8 cellular contexts compared by ENCODE assay signal in genomic region chr19:41537789-41538188, GRCh38. TPM values are rescaled to one million over a fixed set of nuclear protein-coding genes. Genes with fewer than 3 reads are reported as not detected.
A peak's percentile ranks its signal among the peaks of the same experiment; 100 is the strongest.
DNase-seq lines count a peak whose midpoint lies in the region; ATAC-seq and TF ChIP-seq lines count a peak whose summit lies in the region.

No MANE protein-coding gene starts in this region.

- no peak overlapping the region for H3K4me3 ChIP-seq in OCI-LY7 (ENCODE audit: low read depth, low read length, poor library complexity, severe bottlenecking)
- no peak overlapping the region for H3K4me3 ChIP-seq in epithelial cell of proximal tubule (ENCODE audit: low read depth, low read length)
- no peak overlapping the region for H3K4me3 ChIP-seq in upper lobe of left lung
- no peak overlapping the region for H3K4me3 ChIP-seq in WERI-Rb-1 (ENCODE audit: low read depth, low read length)

- no peak for TF ChIP-seq EP300 in upper lobe of left lung (IDR thresholded peaks at IDR 0.05)

- peaks cover 67% of the 10 kb centered on the region for H3K4me1 ChIP-seq in OCI-LY7 (ENCODE audit: insufficient read depth, low read length, poor library complexity, severe bottlenecking)
- peaks cover 0 to 18% (median 17%) of the 10 kb centered on the region in 4 donors for H3K4me1 ChIP-seq in upper lobe of left lung

- 0 out of 2 replicates have a peak overlapping the region, but pooled peaks have one; percentile 4 for H3K4me2 ChIP-seq in OCI-LY7 (ENCODE audit: low read length)

- peaks cover 22% of the 10 kb centered on the region for H3K36me3 ChIP-seq in OCI-LY7 (ENCODE audit: insufficient read depth, low read length)
- H3K36me3 ChIP-seq in upper lobe of left lung = no peaks in the 10 kb centered on the region
- no peaks in the 10 kb centered on the region for H3K36me3 ChIP-seq in WERI-Rb-1

- H3K9me3 ChIP-seq in OCI-LY7 (ENCODE audit: low read length) = peaks cover 9% of the 10 kb centered on the region; the same call in 1 of the 2 replicates
- no peaks in the 10 kb centered on the region for H3K9me3 ChIP-seq in upper lobe of left lung
- peaks cover 3% of the 10 kb centered on the region for H3K9me3 ChIP-seq in WERI-Rb-1 (ENCODE audit: severe bottlenecking)

- peak; percentile 85 for TF ChIP-seq CTCF in OCI-LY7 (conservative IDR thresholded peaks at IDR 0.05; ENCODE audit: low read length)
- peak; percentile 65 for TF ChIP-seq CTCF in epithelial cell of proximal tubule (conservative IDR thresholded peaks at IDR 0.05; ENCODE audit: low read depth, low read length)
- peak; percentile 49 to 70 (median 59) for TF ChIP-seq CTCF in upper lobe of left lung (IDR thresholded peaks at IDR 0.05)
- TF ChIP-seq CTCF in WERI-Rb-1 (IDR thresholded peaks at IDR 0.05; ENCODE audit: low read depth, low read length) = no peak

- no TSS peak for BruUV-seq in OCI-LY7 (replicated peaks; lab: Mats Ljungman, UMichigan)

- intact Hi-C loops in OCI-LY7 (cut with micrococcal nuclease; ENCODE audit: unreplicated experiment) (loop anchor here (1.0 kb wide), 1 partner anchor 88 kb away; no protein-coding TSS in a partner anchor), head of caudate nucleus (cut with DNase I) (no loop called here)

- no peaks in the 10 kb centered on the region for H4K20me1 ChIP-seq in OCI-LY7 (ENCODE audit: insufficient read depth, low read length)

- ATAC-seq in upper lobe of left lung (ENCODE audit: low FRiP score in 2 of 2) = no peak
- ATAC-seq in HG03457 (IDR thresholded peaks at IDR 0.05; ENCODE audit: unreplicated experiment) = no peak

- H3K27ac ChIP-seq in OCI-LY7 (ENCODE audit: low read depth, low read length, poor library complexity, severe bottlenecking) (no peak overlapping the region), upper lobe of left lung (no peak overlapping the region), WERI-Rb-1 (no peak overlapping the region)

- TF ChIP-seq POLR2A in upper lobe of left lung (IDR thresholded peaks at IDR 0.05) = no peak

- H2AFZ ChIP-seq in OCI-LY7 (ENCODE audit: low read length) = no peak overlapping the region

- peaks cover 21% of the 10 kb centered on the region for H3K79me2 ChIP-seq in OCI-LY7 (ENCODE audit: insufficient read depth, low read depth, low read length)

- H3K27me3 ChIP-seq in upper lobe of left lung = no peaks in the 10 kb centered on the region
- H3K27me3 ChIP-seq in WERI-Rb-1 (ENCODE audit: insufficient read depth, low read depth, severe bottlenecking) = no peaks in the 10 kb centered on the region

- peak; percentile 57 for DNase-seq in stimulated activated CD4-positive, alpha-beta T cell treated with anti-CD3 and anti-CD28 coated beads, Interleukin-15, amount 100 ng/mL, for 24 hours
- DNase-seq in stimulated activated CD4-positive, alpha-beta T cell treated with anti-CD3 and anti-CD28 coated beads, Interleukin-1b, Interleukin-23, amount 100 ng/mL, for 48 hours = no peak
- DNase-seq in OCI-LY7 (ENCODE audit: low spot score) (peak; percentile 48), epithelial cell of proximal tubule (ENCODE audit: low read depth) (no peak), upper lobe of left lung (no peak), head of caudate nucleus (no peak), WERI-Rb-1 (no peak)

- no peaks in the 10 kb centered on the region for H3K9me2 ChIP-seq in OCI-LY7 (ENCODE audit: insufficient read depth, low read length)

- CTCF ChIA-PET in OCI-LY7 (lab: Charles Lee; ENCODE audit: unreplicated experiment) = no interaction called here

- WGBS in upper lobe of left lung, 2 donors = 44 to 94% methylated on average over 1 of the region's 1 CpG

- POLR2A ChIA-PET in OCI-LY7 (lab: Charles Lee) = interaction anchor here (1.7 kb wide), 1 partner anchor 11 kb away, joined by 4 read pairs; no protein-coding TSS in a partner anchor

RNA-seq across cellular contexts. Expression of gene CEACAM21, which starts 38.2 kb away (rescaled TPM):
- 25.9 and 40.8 TPM in 2 replicates for total RNA-seq in OCI-LY7 (2014; rRNA removed; shearing (Covaris generic))
- total RNA-seq in OCI-LY7 (2022) (52.5 and 56.0 TPM in 2 replicates), epithelial cell of proximal tubule (not detected in 2 replicates), upper lobe of left lung (10 to 100 TPM in 4 of 6 donors, 1 to 10 TPM in 2; 2.3 to 22.4 (median 16.3) TPM)

Comparison
In these comparisons a context has a peak if more than half of its experiments do, and no peak if none do; other contexts are left out.
1. DNase-seq: peak in stimulated activated CD4-positive, alpha-beta T cell treated with anti-CD3 and anti-CD28 coated beads, Interleukin-15, amount 100 ng/mL, for 24 hours (single experiment) and OCI-LY7 (single experiment); none in stimulated activated CD4-positive, alpha-beta T cell treated with anti-CD3 and anti-CD28 coated beads, Interleukin-1b, Interleukin-23, amount 100 ng/mL, for 48 hours (single experiment), epithelial cell of proximal tubule (single experiment), upper lobe of left lung (0 of 2), head of caudate nucleus (0 of 42) and WERI-Rb-1 (single experiment).